ENCODE assay signal across 14 cellular contexts in genomic region chr1:155092131-155092530, GRCh38. TPM values are rescaled to one million over a fixed set of nuclear protein-coding genes. Genes with fewer than 3 reads are reported as not detected.
DNase-seq lines count a peak whose midpoint lies in the region; ATAC-seq, FAIRE-seq and TF ChIP-seq lines count a peak whose summit lies in the region.
"Had no signal": no experiment of that assay in that cellular context is flagged by ENCODE, and none has a peak within 500 bp of the region (broad histone marks: within the 10 kb centered on the region; RNA-seq: fewer than 3 reads in every experiment).

No MANE protein-coding gene starts in this region.

- POLR2A ChIA-PET in HEK293 (lab: Yijun Ruan, JAX) = interaction anchor here (0.9 to 2.0 kb wide), 6 partner anchors 34 to 81 kb away, joined by 3 to 17 read pairs (median 6); partner anchors contain the start of genes DPM3, EFNA1, KRTCAP2 and TRIM46
- POLR2A ChIA-PET in activated CD8-positive, alpha-beta T cell treated with anti-CD3 and anti-CD28 coated beads for 36 hours (lab: Charles Lee) = interaction anchor here (0.7 to 1.7 kb wide), 4 partner anchors 13 to 76 kb away, joined by 3 to 10 read pairs (median 4); partner anchors contain the start of gene SLC50A1
- POLR2A ChIA-PET in CD4-positive, alpha-beta T cell (lab: Charles Lee) = interaction anchor here (1.1 kb wide), 2 partner anchors 76 to 81 kb away, joined by 7 to 9 read pairs; partner anchors contain the start of gene KRTCAP2

- H3K36me3 ChIP-seq in HEK293 (ENCODE audit: control insufficient read depth in 2 of 2, insufficient read depth in 1 of 2, low read length in 2 of 2) (no peaks in the 10 kb centered on the region), kidney (ENCODE audit: control insufficient read depth in 1 of 2, insufficient read depth in 2 of 2, low read length in 2 of 2) (no peaks in the 10 kb centered on the region)
- H3K36me3 ChIP-seq: SJCRH30 had no signal

- H3K9me3 ChIP-seq in HEK293 (ENCODE audit: control insufficient read depth, insufficient read depth, low read depth, low read length) = no peaks in the 10 kb centered on the region
- no peaks in the 10 kb centered on the region for H3K9me3 ChIP-seq in kidney (ENCODE audit: control insufficient read depth in 1 of 2, low read length in 2 of 2)
- no peaks in the 10 kb centered on the region for H3K9me3 ChIP-seq in CD4-positive, alpha-beta T cell (ENCODE audit: control insufficient read depth, low read length)
- H3K9me3 ChIP-seq: A549, SJCRH30 had no signal

- peak; percentile 70 for DNase-seq in kidney
- no peak for DNase-seq in substantia nigra (lab: John Stamatoyannopoulos, UW)
- DNase-seq in activated CD8-positive, alpha-beta T cell treated with anti-CD3 and anti-CD28 coated beads for 36 hours = no peak
- DNase-seq in CD4-positive, alpha-beta T cell = no peak
- DNase-seq: NCI-H524 treated with DMSO at 0.1 percent for 48 hours had no signal

- no peaks in the 10 kb centered on the region for H3K36me3 Mint-ChIP-seq in activated CD8-positive, alpha-beta T cell treated with anti-CD3 and anti-CD28 coated beads for 36 hours (ENCODE audit: low read depth)
- no peaks in the 10 kb centered on the region for H3K36me3 Mint-ChIP-seq in CD4-positive, alpha-beta T cell (ENCODE audit: low read depth)
- H3K36me3 Mint-ChIP-seq: CD4-positive, CD25-positive, alpha-beta regulatory T cell had no signal

- H3K27ac ChIP-seq in HEK293 (ENCODE audit: extremely low read depth, low read depth, low read length) (no peak overlapping the region), kidney (ENCODE audit: low read depth in 2 of 2, low read length in 2 of 2) (no peak overlapping the region), substantia nigra (ENCODE audit: low read depth, low read length, poor library complexity, severe bottlenecking) (peak overlapping the region; percentile 37)
- H3K27ac ChIP-seq in CD4-positive, alpha-beta T cell (ENCODE audit: low read depth, low read length) = no peak overlapping the region
- H3K27ac ChIP-seq: HL-60, SJCRH30 had no signal

- intact Hi-C loops in kidney (cut with DNase I) = loop anchor here (5.0 kb wide), 1 partner anchor 75 kb away; no protein-coding TSS in a partner anchor
- intact Hi-C loops in activated CD8-positive, alpha-beta T cell treated with anti-CD3 and anti-CD28 coated beads for 36 hours (cut with micrococcal nuclease) = no loop called here
- intact Hi-C loops in CD4-positive, alpha-beta T cell (cut with DNase I, micrococcal nuclease) = loop anchor here (5.0 to 10.0 kb wide), 3 partner anchors 35 to 503 kb away; partner anchors contain the start of gene EFNA1 (in 1 of the 2)

- no peak for FAIRE-seq in kidney (lab: Jason Lieb, UNC)
- FAIRE-seq: A549, RCC 7860 had no signal

- no peak overlapping the region for H3K27ac Mint-ChIP-seq in activated CD8-positive, alpha-beta T cell treated with anti-CD3 and anti-CD28 coated beads for 36 hours
- no peak overlapping the region for H3K27ac Mint-ChIP-seq in CD4-positive, alpha-beta T cell
- H3K27ac Mint-ChIP-seq: B cell, H9 had no signal

- H3K4me1 Mint-ChIP-seq in activated CD8-positive, alpha-beta T cell treated with anti-CD3 and anti-CD28 coated beads for 36 hours (ENCODE audit: low read depth) = peaks cover 2% of the 10 kb centered on the region
- peaks cover 10% of the 10 kb centered on the region for H3K4me1 Mint-ChIP-seq in CD4-positive, alpha-beta T cell (ENCODE audit: low read depth)

- no peak overlapping the region for H3K4me3 Mint-ChIP-seq in activated CD8-positive, alpha-beta T cell treated with anti-CD3 and anti-CD28 coated beads for 36 hours
- H3K4me3 Mint-ChIP-seq in CD4-positive, alpha-beta T cell = no peak overlapping the region
- H3K4me3 Mint-ChIP-seq: B cell, H9 had no signal

- no peak overlapping the region for H3K9ac ChIP-seq in kidney (ENCODE audit: low read length in 2 of 2)

- no peak for TF ChIP-seq CTCF in HEK293 (tag by site-specific recombination; IDR thresholded peaks at IDR 0.05)
- no peak for TF ChIP-seq CTCF in kidney (IDR thresholded peaks at IDR 0.05; ENCODE audit: borderline replicate concordance, extremely low read depth, insufficient read depth)
- no peak for TF ChIP-seq CTCF in activated CD8-positive, alpha-beta T cell treated with anti-CD3 and anti-CD28 coated beads for 36 hours (IDR thresholded peaks at IDR 0.05)
- TF ChIP-seq CTCF in CD4-positive, alpha-beta T cell (IDR thresholded peaks at IDR 0.05) = no peak

- H3K27me3 ChIP-seq in CD4-positive, alpha-beta T cell (ENCODE audit: control insufficient read depth, insufficient read depth, low read length) = no peaks in the 10 kb centered on the region
- H3K27me3 ChIP-seq: SJCRH30 had no signal

- CTCF ChIA-PET in HEK293 (lab: Yijun Ruan, JAX) = interaction anchor here (0.6 to 13.8 kb wide), 29 partner anchors 10 to 644 kb away, joined by 3 to 439 read pairs (median 6); partner anchors contain the start of genes EFNA1, EFNA3, KRTCAP2 and SLC50A1
- CTCF ChIA-PET in activated CD8-positive, alpha-beta T cell treated with anti-CD3 and anti-CD28 coated beads for 36 hours (lab: Charles Lee) = interaction anchor here (0.6 to 6.8 kb wide), 38 partner anchors 8 to 374 kb away, joined by 3 to 312 read pairs (median 6); partner anchors contain the start of genes EFNA3, KRTCAP2, PMVK and SLC50A1
- CTCF ChIA-PET in CD4-positive, alpha-beta T cell (lab: Charles Lee) = interaction anchor here (0.5 to 2.0 kb wide), 19 partner anchors 12 to 516 kb away, joined by 3 to 29 read pairs (median 4); partner anchors contain the start of genes ADAM15, DPM3, KRTCAP2 and PYGO2

- ATAC-seq in activated CD8-positive, alpha-beta T cell treated with anti-CD3 and anti-CD28 coated beads for 36 hours = no peak
- no peak for ATAC-seq in CD4-positive, alpha-beta T cell (ENCODE audit: poor library complexity)

- peaks cover 9% of the 10 kb centered on the region for H3K27me3 Mint-ChIP-seq in activated CD8-positive, alpha-beta T cell treated with anti-CD3 and anti-CD28 coated beads for 36 hours
- no peaks in the 10 kb centered on the region for H3K27me3 Mint-ChIP-seq in CD4-positive, alpha-beta T cell

- no peak overlapping the region for H3K4me3 ChIP-seq in HEK293 (ENCODE audit: low read depth, low read length)
- no peak overlapping the region for H3K4me3 ChIP-seq in kidney (ENCODE audit: low read length in 2 of 2)
- H3K4me3 ChIP-seq: A549, SJCRH30 had no signal

- no peaks in the 10 kb centered on the region for H3K9me3 Mint-ChIP-seq in activated CD8-positive, alpha-beta T cell treated with anti-CD3 and anti-CD28 coated beads for 36 hours
- no peaks in the 10 kb centered on the region for H3K9me3 Mint-ChIP-seq in CD4-positive, alpha-beta T cell
- H3K9me3 Mint-ChIP-seq: CD4-positive, CD25-positive, alpha-beta regulatory T cell; H9 had no signal

- H3K4me1 ChIP-seq in HEK293 (ENCODE audit: control insufficient read depth, insufficient read depth, low read length) (peaks cover 7% of the 10 kb centered on the region), kidney (ENCODE audit: control insufficient read depth in 1 of 2, insufficient read depth in 1 of 2, low read depth in 1 of 2, low read length in 2 of 2) (peaks cover 0 to 4% of the 10 kb centered on the region in 2 donors)

TF ChIP-seq in HEK293, 187 proteins besides CTCF, POLR2A, EP300 and RAD21 (continues in another document):
- TF ChIP-seq, protein P1, sequence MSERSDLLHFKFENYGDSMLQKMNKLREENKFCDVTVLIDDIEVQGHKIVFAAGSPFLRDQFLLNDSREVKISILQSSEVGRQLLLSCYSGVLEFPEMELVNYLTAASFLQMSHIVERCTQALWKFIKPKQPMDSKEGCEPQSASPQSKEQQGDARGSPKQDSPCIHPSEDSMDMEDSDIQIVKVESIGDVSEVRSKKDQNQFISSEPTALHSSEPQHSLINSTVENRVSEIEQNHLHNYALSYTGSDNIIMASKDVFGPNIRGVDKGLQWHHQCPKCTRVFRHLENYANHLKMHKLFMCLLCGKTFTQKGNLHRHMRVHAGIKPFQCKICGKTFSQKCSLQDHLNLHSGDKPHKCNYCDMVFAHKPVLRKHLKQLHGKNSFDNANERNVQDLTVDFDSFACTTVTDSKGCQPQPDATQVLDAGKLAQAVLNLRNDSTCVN (tag by site-specific recombination; optimal IDR thresholded peaks at IDR 0.05) = peak; percentile 11
- TF ChIP-seq HIC1 (tag by site-specific recombination; IDR thresholded peaks at IDR 0.05) = 0 out of 2 replicates have a peak, but pooled peaks have one; percentile 12

RNA-seq across cellular contexts. Expression of gene EFNA3, which starts 13.5 kb away (rescaled TPM):
- total RNA-seq in kidney = 1.7 TPM
- polyA plus RNA-seq in kidney (ENCODE audit: insufficient read depth, low read depth, low replicate concordance) = 1.2 TPM
- 1 to 10 TPM; 5.1 to 8.6 TPM for total RNA-seq in activated CD8-positive, alpha-beta T cell treated with anti-CD3 and anti-CD28 coated beads for 36 hours
- total RNA-seq in CD4-positive, alpha-beta T cell = under 1 TPM; 0.22 to 0.47 TPM

RNA-seq across cellular contexts. Expression of gene EFNA4, which starts 28.6 kb away (rescaled TPM):
- total RNA-seq in kidney = 7.6 TPM
- polyA plus RNA-seq in kidney (ENCODE audit: insufficient read depth, low read depth, low replicate concordance) = 11.8 TPM
- total RNA-seq in activated CD8-positive, alpha-beta T cell treated with anti-CD3 and anti-CD28 coated beads for 36 hours = 1 to 10 TPM; 7.1 to 7.8 TPM
- 1 to 10 TPM; 2.4 to 3.3 TPM for total RNA-seq in CD4-positive, alpha-beta T cell

RNA-seq across cellular contexts. Expression of gene EFNA1, which starts 35.5 kb away (rescaled TPM):
- 133 TPM for total RNA-seq in kidney
- polyA plus RNA-seq in kidney (ENCODE audit: insufficient read depth, low read depth, low replicate concordance) = 61.1 TPM
- total RNA-seq in activated CD8-positive, alpha-beta T cell treated with anti-CD3 and anti-CD28 coated beads for 36 hours = under 1 TPM; 0.59 to 0.60 TPM
- total RNA-seq in CD4-positive, alpha-beta T cell = 1 to 10 TPM; 4.2 to 5.9 TPM
- total RNA-seq: B cell, OCI-LY7 had no signal

RNA-seq across cellular contexts. Expression of gene ADAM15, which starts 41.0 kb away (rescaled TPM):
- total RNA-seq in kidney = 152 TPM
- 68.4 TPM for polyA plus RNA-seq in kidney (ENCODE audit: insufficient read depth, low read depth, low replicate concordance)
- 10 to 100 TPM; 36.4 to 37.2 TPM for total RNA-seq in activated CD8-positive, alpha-beta T cell treated with anti-CD3 and anti-CD28 coated beads for 36 hours
- 10 to 100 TPM; 17.2 to 20.1 TPM for total RNA-seq in CD4-positive, alpha-beta T cell

RNA-seq across cellular contexts. Expression of gene SLC50A1, which starts 43.5 kb away (rescaled TPM):
- 34.8 TPM for total RNA-seq in kidney
- polyA plus RNA-seq in kidney (ENCODE audit: insufficient read depth, low read depth, low replicate concordance) = 61.8 TPM
- 10 to 100 TPM; 59.7 to 64.0 TPM for total RNA-seq in activated CD8-positive, alpha-beta T cell treated with anti-CD3 and anti-CD28 coated beads for 36 hours
- total RNA-seq in CD4-positive, alpha-beta T cell = 10 to 100 TPM; 10.2 to 12.5 TPM

Comparison
In these comparisons a context has a peak if more than half of its experiments do, and no peak if none do; other contexts are left out.
1. RNA of gene EFNA1, which starts 35.5 kb away (total RNA-seq): 133 TPM in kidney (single experiment); 4.2 to 5.9 TPM in CD4-positive, alpha-beta T cell and 0.59 to 0.60 TPM in activated CD8-positive, alpha-beta T cell treated with anti-CD3 and anti-CD28 coated beads for 36 hours; every median in the first group is over 10 times any median in the second.